Comparison of ENCODE assay signal across 28 cellular contexts in genomic region chr6:111530777-111531176, GRCh38. TPM values are rescaled to one million over a fixed set of nuclear protein-coding genes. Genes with fewer than 3 reads are reported as not detected.
A peak's percentile ranks its signal among the peaks of the same experiment; 100 is the strongest.
DNase-seq lines count a peak whose midpoint lies in the region; ATAC-seq, FAIRE-seq and TF ChIP-seq lines count a peak whose summit lies in the region.
"Had no signal": no experiment of that assay in that cellular context is flagged by ENCODE, and none has a peak within 500 bp of the region (broad histone marks: within the 10 kb centered on the region; RNA-seq: fewer than 3 reads in every experiment).

No MANE protein-coding gene starts in this region.

- no peak overlapping the region for H3K4me3 Mint-ChIP-seq in activated naive CD8-positive, alpha-beta T cell treated with anti-CD3 and anti-CD28 coated beads, Interleukin-2, amount 50 U/mL, for 24 hours
- H3K4me3 Mint-ChIP-seq in activated naive CD8-positive, alpha-beta T cell treated with anti-CD3 and anti-CD28 coated beads for 36 hours = no peak overlapping the region
- peak overlapping the region; percentile 50 for H3K4me3 Mint-ChIP-seq in glutamatergic neuron (ENCODE audit: unreplicated experiment)
- H3K4me3 Mint-ChIP-seq: activated B cell treated with CpG ODN at 0.5 μM for 24 hours; activated CD8-positive, alpha-beta memory T cell treated with anti-CD3 and anti-CD28 coated beads, Interleukin-2, amount 10 ng/mL, durations not matched to agents 7 days and 5 days; CD14-positive monocyte; central memory CD8-positive, alpha-beta T cell; stimulated activated naive B cell treated with anti-CD40 and anti-IgM and Interleukin-4, amounts not matched to agents 10 μg/mL and 1 μg/mL and 100 μg/mL, for 72 hours had no signal

- H2AFZ ChIP-seq in PC-3 (ENCODE audit: low read length) = no peak overlapping the region

- 90 to 95% methylated on average over 2 to 7 of the region's 7 CpGs for WGBS in transverse colon (ENCODE audit: low coverage in 1 of 2), 2 donors
- whole genome bisulfite sequencing in pancreas, 2 donors = 96 to 97% methylated on average over 7 of the region's 7 CpGs

- H3K27ac ChIP-seq in transverse colon (peak overlapping the region; percentile 27 to 69 (median 48)), PC-3 (ENCODE audit: low read length) (no peak overlapping the region), pancreas (no peak overlapping the region)
- H3K27ac ChIP-seq: esophagus squamous epithelium, foreskin keratinocyte, heart right ventricle had no signal

- H3K36me3 ChIP-seq in transverse colon (no peaks in the 10 kb centered on the region), PC-3 (ENCODE audit: low read depth, low read length) (no peaks in the 10 kb centered on the region), pancreas (no peaks in the 10 kb centered on the region)
- H3K36me3 ChIP-seq: esophagus squamous epithelium, heart right ventricle had no signal

- H3K9me3 ChIP-seq in transverse colon (no peaks in the 10 kb centered on the region), PC-3 (ENCODE audit: low read length) (no peaks in the 10 kb centered on the region), pancreas (no peaks in the 10 kb centered on the region)
- H3K9me3 ChIP-seq: Caco-2, esophagus squamous epithelium, heart right ventricle had no signal

- TF ChIP-seq CTCF in glutamatergic neuron (IDR thresholded peaks at IDR 0.05; ENCODE audit: partially characterized antibody, unreplicated experiment) = no peak
- TF ChIP-seq CTCF in transverse colon (IDR thresholded peaks at IDR 0.05) = no peak
- TF ChIP-seq CTCF in PC-3 (conservative IDR thresholded peaks at IDR 0.05; ENCODE audit: low read depth, low read length) = no peak
- no peak for TF ChIP-seq CTCF in pancreas (IDR thresholded peaks at IDR 0.05)

- H3K27ac Mint-ChIP-seq in activated naive CD8-positive, alpha-beta T cell treated with anti-CD3 and anti-CD28 coated beads, Interleukin-2, amount 50 U/mL, for 24 hours = peak overlapping the region; percentile 28
- no peak overlapping the region for H3K27ac Mint-ChIP-seq in activated naive CD8-positive, alpha-beta T cell treated with anti-CD3 and anti-CD28 coated beads for 36 hours
- H3K27ac Mint-ChIP-seq in glutamatergic neuron (ENCODE audit: unreplicated experiment) = peak overlapping the region; percentile 90
- H3K27ac Mint-ChIP-seq: activated B cell treated with CpG ODN at 0.5 μM for 24 hours; activated CD8-positive, alpha-beta memory T cell treated with anti-CD3 and anti-CD28 coated beads, Interleukin-2, amount 10 ng/mL, durations not matched to agents 7 days and 5 days; activated T-cell treated with anti-CD3 and anti-CD28 coated beads, Interleukin-2, amount 50 U/mL, for 72 hours; CD14-positive monocyte; stimulated activated naive B cell treated with anti-CD40 and anti-IgM and Interleukin-4, amounts not matched to agents 10 μg/mL and 1 μg/mL and 100 μg/mL, for 72 hours had no signal

- no peaks in the 10 kb centered on the region for H3K9me3 Mint-ChIP-seq in activated naive CD8-positive, alpha-beta T cell treated with anti-CD3 and anti-CD28 coated beads, Interleukin-2, amount 50 U/mL, for 24 hours
- peaks cover 2% of the 10 kb centered on the region for H3K9me3 Mint-ChIP-seq in activated naive CD8-positive, alpha-beta T cell treated with anti-CD3 and anti-CD28 coated beads for 36 hours
- H3K9me3 Mint-ChIP-seq in glutamatergic neuron (ENCODE audit: unreplicated experiment) = peaks cover 2% of the 10 kb centered on the region
- H3K9me3 Mint-ChIP-seq: activated B cell treated with CpG ODN at 0.5 μM for 24 hours; activated T-cell treated with anti-CD3 and anti-CD28 coated beads, Interleukin-2, amount 50 U/mL, for 72 hours; CD14-positive monocyte; central memory CD8-positive, alpha-beta T cell had no signal

- CTCF ChIA-PET in PC-3 (lab: Charles Lee) = no interaction called here

- no peaks in the 10 kb centered on the region for H3K36me3 Mint-ChIP-seq in activated naive CD8-positive, alpha-beta T cell treated with anti-CD3 and anti-CD28 coated beads, Interleukin-2, amount 50 U/mL, for 24 hours (ENCODE audit: low read depth)
- H3K36me3 Mint-ChIP-seq in activated naive CD8-positive, alpha-beta T cell treated with anti-CD3 and anti-CD28 coated beads for 36 hours = peaks cover 8% of the 10 kb centered on the region
- H3K36me3 Mint-ChIP-seq in glutamatergic neuron (ENCODE audit: unreplicated experiment) = peaks cover 4% of the 10 kb centered on the region
- H3K36me3 Mint-ChIP-seq: CD14-positive monocyte had no signal

- H3K4me1 Mint-ChIP-seq in activated naive CD8-positive, alpha-beta T cell treated with anti-CD3 and anti-CD28 coated beads, Interleukin-2, amount 50 U/mL, for 24 hours = peaks cover 29% of the 10 kb centered on the region
- peaks cover 19% of the 10 kb centered on the region for H3K4me1 Mint-ChIP-seq in activated naive CD8-positive, alpha-beta T cell treated with anti-CD3 and anti-CD28 coated beads for 36 hours
- peaks cover 10% of the 10 kb centered on the region for H3K4me1 Mint-ChIP-seq in glutamatergic neuron (ENCODE audit: low read depth, unreplicated experiment)

- H3F3A ChIP-seq in PC-3 (ENCODE audit: low read length, unreplicated experiment) = no peaks in the 10 kb centered on the region

- no peak for ATAC-seq in activated naive CD8-positive, alpha-beta T cell treated with anti-CD3 and anti-CD28 coated beads, Interleukin-2, amount 50 U/mL, for 24 hours
- ATAC-seq in PC-3 (no peak), pancreas (no peak)
- ATAC-seq: activated CD8-positive, alpha-beta memory T cell treated with anti-CD3 and anti-CD28 coated beads, Interleukin-2, amount 10 ng/mL, durations not matched to agents 7 days and 5 days; activated T-cell treated with anti-CD3 and anti-CD28 coated beads, Interleukin-2, amount 50 U/mL, for 72 hours; foreskin keratinocyte; heart right ventricle; K562; stimulated activated naive B cell treated with anti-CD40 and anti-IgM and Interleukin-4, amounts not matched to agents 10 μg/mL and 1 μg/mL and 100 μg/mL, for 72 hours had no signal

- H3K27me3 Mint-ChIP-seq in activated naive CD8-positive, alpha-beta T cell treated with anti-CD3 and anti-CD28 coated beads, Interleukin-2, amount 50 U/mL, for 24 hours = no peaks in the 10 kb centered on the region
- no peaks in the 10 kb centered on the region for H3K27me3 Mint-ChIP-seq in activated naive CD8-positive, alpha-beta T cell treated with anti-CD3 and anti-CD28 coated beads for 36 hours
- H3K27me3 Mint-ChIP-seq in glutamatergic neuron (ENCODE audit: unreplicated experiment) = peaks cover 2% of the 10 kb centered on the region
- H3K27me3 Mint-ChIP-seq: activated B cell treated with CpG ODN at 0.5 μM for 24 hours; activated CD8-positive, alpha-beta memory T cell treated with anti-CD3 and anti-CD28 coated beads, Interleukin-2, amount 10 ng/mL, durations not matched to agents 7 days and 5 days; central memory CD8-positive, alpha-beta T cell; naive thymus-derived CD8-positive, alpha-beta T cell; stimulated activated naive B cell treated with anti-CD40 and anti-IgM and Interleukin-4, amounts not matched to agents 10 μg/mL and 1 μg/mL and 100 μg/mL, for 72 hours had no signal

- intact Hi-C loops in transverse colon (cut with DNase I; ENCODE audit: low total_unique reads) (no loop called here), PC-3 (cut with micrococcal nuclease) (no loop called here), pancreas (cut with DNase I) (no loop called here)

- no peak for FAIRE-seq in pancreas (lab: Jason Lieb, UNC)

- no peak for TF ChIP-seq POLR2A in transverse colon (IDR thresholded peaks at IDR 0.05)

- POLR2A ChIA-PET in PC-3 (lab: Charles Lee; ENCODE audit: unreplicated experiment) = no interaction called here

- H3K9me2 ChIP-seq in PC-3 (replicated peaks; ENCODE audit: low read length) = no peaks in the 10 kb centered on the region

- in situ Hi-C loops in transverse colon (cut with MboI; ENCODE audit: low pct_ligation_motif_present in 1 of 4, low pct_unique_long_range_greater_than_20kb in 1 of 4, low sequenced_read_pairs in 3 of 4) = no loop called here

- no peaks in the 10 kb centered on the region for H4K20me1 ChIP-seq in PC-3 (ENCODE audit: low read length)

- DNase-seq in activated naive CD8-positive, alpha-beta T cell treated with anti-CD3 and anti-CD28 coated beads, Interleukin-2, amount 50 U/mL, for 24 hours = no peak
- no peak for DNase-seq in activated naive CD8-positive, alpha-beta T cell treated with anti-CD3 and anti-CD28 coated beads for 36 hours
- DNase-seq in NCI-H526 treated with DMSO at 0.1 percent for 48 hours (lab: John Stamatoyannopoulos, UW) = peak; percentile 44
- DNase-seq in glutamatergic neuron = peak; percentile 41
- no peak for DNase-seq in transverse colon
- no peak for DNase-seq in PC-3
- no peak for DNase-seq in pancreas
- no peak for DNase-seq in NCI-H2029 (lab: John Stamatoyannopoulos, UW)
- DNase-seq: activated B cell treated with CpG ODN at 0.5 μM for 24 hours; activated CD8-positive, alpha-beta memory T cell treated with anti-CD3 and anti-CD28 coated beads, Interleukin-2, amount 10 ng/mL, durations not matched to agents 7 days and 5 days; activated naive CD4-positive, alpha-beta T cell; Caco-2; DMS79 treated with DMSO at 0.1 percent for 48 hours; esophagus squamous epithelium; foreskin keratinocyte; GF-D8; heart right ventricle; NCI-H1105 treated with DMSO at 0.1 percent for 48 hours; NCI-H187 treated with DMSO at 0.1 percent for 48 hours; NCI-H2227 treated with DMSO at 0.1 percent for 48 hours; NCI-H774; stimulated activated naive B cell treated with anti-CD40 and anti-IgM and Interleukin-4, amounts not matched to agents 10 μg/mL and 1 μg/mL and 100 μg/mL, for 72 hours; T-helper 1 cell had no signal

- H3K79me2 ChIP-seq in PC-3 (ENCODE audit: low read length) = no peaks in the 10 kb centered on the region

- H3K4me2 ChIP-seq in PC-3 (ENCODE audit: low read length) = no peak overlapping the region

- no peak for TF ChIP-seq EP300 in transverse colon (IDR thresholded peaks at IDR 0.05; ENCODE audit: low read depth)

- H3K4me3 ChIP-seq in transverse colon (no peak overlapping the region), PC-3 (ENCODE audit: low read length) (no peak overlapping the region), pancreas (no peak overlapping the region)
- H3K4me3 ChIP-seq: esophagus squamous epithelium, heart right ventricle, K562 had no signal

- H3K9ac ChIP-seq in PC-3 (ENCODE audit: low read length) = no peak overlapping the region

- H3K27me3 ChIP-seq in transverse colon (no peaks in the 10 kb centered on the region), PC-3 (ENCODE audit: low read length) (no peaks in the 10 kb centered on the region), pancreas (no peaks in the 10 kb centered on the region)
- H3K27me3 ChIP-seq: esophagus squamous epithelium, foreskin keratinocyte, heart right ventricle had no signal

- no TSS peak for BruUV-seq in PC-3 (replicated peaks; lab: Mats Ljungman, UMichigan)

- H3K4me1 ChIP-seq in transverse colon = peaks cover 6 to 29% (median 13%) of the 10 kb centered on the region in 4 donors
- no peaks in the 10 kb centered on the region for H3K4me1 ChIP-seq in PC-3 (ENCODE audit: insufficient read depth, low read length)
- H3K4me1 ChIP-seq in pancreas = peaks cover 0 to 5% (median 5%) of the 10 kb centered on the region in 3 donors
- H3K4me1 ChIP-seq: Caco-2, foreskin keratinocyte had no signal

RNA-seq across cellular contexts. Expression of gene REV3L, which starts 47.8 kb away (rescaled TPM):
- total RNA-seq in activated naive CD8-positive, alpha-beta T cell treated with anti-CD3 and anti-CD28 coated beads for 36 hours = 10 to 100 TPM; 17.0 TPM
- 33.3 TPM for total RNA-seq in glutamatergic neuron (ENCODE audit: unreplicated experiment)
- total RNA-seq in transverse colon = 100 to 1,000 TPM in 1 of 4 donors, 10 to 100 TPM in 3; 24.7 to 256 (median 34.7) TPM
- total RNA-seq in PC-3 (2014; rRNA removed) = 13.9 and 25.3 TPM in 2 replicates
- total RNA-seq in pancreas = 10 to 100 TPM; 11.5 to 22.0 (median 16.2) TPM
- polyA plus RNA-seq in pancreas = 10 to 100 TPM in 1 of 2 donors, 1 to 10 TPM in 1; 6.9 to 11.2 TPM

Comparison
In these comparisons a context has a peak if more than half of its experiments do, and no peak if none do; other contexts are left out.
1. DNase-seq: peak in NCI-H526 treated with DMSO at 0.1 percent for 48 hours (single experiment) and glutamatergic neuron (single experiment); none in activated naive CD8-positive, alpha-beta T cell treated with anti-CD3 and anti-CD28 coated beads, Interleukin-2, amount 50 U/mL, for 24 hours (single experiment), activated naive CD8-positive, alpha-beta T cell treated with anti-CD3 and anti-CD28 coated beads for 36 hours (single experiment), transverse colon (single experiment), PC-3 (single experiment), pancreas (0 of 6) and NCI-H2029 (single experiment).
2. H3K27ac ChIP-seq: peak in transverse colon (4 of 4); none in PC-3 (single experiment) and pancreas (0 of 4).